In the genomic region with DNA sequence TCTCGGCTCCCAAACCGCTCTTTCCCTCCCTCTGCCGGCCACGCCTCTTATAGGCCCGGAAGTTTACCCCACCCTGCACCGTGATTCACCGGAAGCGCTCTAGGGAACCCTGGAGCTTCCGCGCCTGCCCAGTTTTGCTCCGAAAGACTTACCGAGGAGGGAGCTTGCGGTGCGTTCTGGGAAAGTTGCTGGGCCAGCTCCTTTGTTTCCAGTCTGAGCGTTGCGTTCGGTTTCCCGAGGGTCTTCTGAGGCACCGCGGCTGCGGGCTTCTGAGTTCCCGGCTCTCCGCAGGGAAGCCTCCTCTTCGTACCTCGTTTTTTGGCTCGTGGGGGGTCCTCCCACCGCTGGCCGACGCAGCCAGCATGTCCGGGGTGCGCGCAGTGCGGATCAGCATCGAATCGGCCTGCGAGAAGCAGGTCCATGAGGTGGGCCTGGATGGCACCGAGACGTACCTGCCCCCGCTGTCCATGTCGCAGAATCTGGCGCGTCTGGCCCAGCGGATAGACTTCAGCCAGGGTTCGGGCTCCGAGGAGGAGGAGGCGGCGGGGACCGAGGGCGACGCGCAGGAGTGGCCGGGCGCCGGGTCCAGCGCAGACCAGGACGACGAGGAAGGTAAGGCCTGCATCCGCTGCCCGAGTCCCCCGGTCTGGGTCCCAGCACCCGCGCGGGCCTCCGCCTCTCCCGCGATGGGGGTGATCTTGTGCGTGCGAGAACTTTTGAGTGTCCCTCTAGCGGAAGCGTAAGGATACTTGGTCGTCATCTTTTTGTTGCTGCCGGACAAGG, we compare ENCODE assay signal across 1 cellular context.
TF ChIP-seq lines count a peak whose summit lies in the region.

A gene with protein sequence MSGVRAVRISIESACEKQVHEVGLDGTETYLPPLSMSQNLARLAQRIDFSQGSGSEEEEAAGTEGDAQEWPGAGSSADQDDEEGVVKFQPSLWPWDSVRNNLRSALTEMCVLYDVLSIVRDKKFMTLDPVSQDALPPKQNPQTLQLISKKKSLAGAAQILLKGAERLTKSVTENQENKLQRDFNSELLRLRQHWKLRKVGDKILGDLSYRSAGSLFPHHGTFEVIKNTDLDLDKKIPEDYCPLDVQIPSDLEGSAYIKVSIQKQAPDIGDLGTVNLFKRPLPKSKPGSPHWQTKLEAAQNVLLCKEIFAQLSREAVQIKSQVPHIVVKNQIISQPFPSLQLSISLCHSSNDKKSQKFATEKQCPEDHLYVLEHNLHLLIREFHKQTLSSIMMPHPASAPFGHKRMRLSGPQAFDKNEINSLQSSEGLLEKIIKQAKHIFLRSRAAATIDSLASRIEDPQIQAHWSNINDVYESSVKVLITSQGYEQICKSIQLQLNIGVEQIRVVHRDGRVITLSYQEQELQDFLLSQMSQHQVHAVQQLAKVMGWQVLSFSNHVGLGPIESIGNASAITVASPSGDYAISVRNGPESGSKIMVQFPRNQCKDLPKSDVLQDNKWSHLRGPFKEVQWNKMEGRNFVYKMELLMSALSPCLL (plus strand): TSS at position 131 of the 783 bp plus-strand sequence. CDS start 232 bp downstream, at position 363.

TF ChIP-seq in K562, 482 proteins besides CTCF, POLR2A, EP300 and RAD21 (continued from another document and continues in another):
- TF ChIP-seq, protein P1, sequence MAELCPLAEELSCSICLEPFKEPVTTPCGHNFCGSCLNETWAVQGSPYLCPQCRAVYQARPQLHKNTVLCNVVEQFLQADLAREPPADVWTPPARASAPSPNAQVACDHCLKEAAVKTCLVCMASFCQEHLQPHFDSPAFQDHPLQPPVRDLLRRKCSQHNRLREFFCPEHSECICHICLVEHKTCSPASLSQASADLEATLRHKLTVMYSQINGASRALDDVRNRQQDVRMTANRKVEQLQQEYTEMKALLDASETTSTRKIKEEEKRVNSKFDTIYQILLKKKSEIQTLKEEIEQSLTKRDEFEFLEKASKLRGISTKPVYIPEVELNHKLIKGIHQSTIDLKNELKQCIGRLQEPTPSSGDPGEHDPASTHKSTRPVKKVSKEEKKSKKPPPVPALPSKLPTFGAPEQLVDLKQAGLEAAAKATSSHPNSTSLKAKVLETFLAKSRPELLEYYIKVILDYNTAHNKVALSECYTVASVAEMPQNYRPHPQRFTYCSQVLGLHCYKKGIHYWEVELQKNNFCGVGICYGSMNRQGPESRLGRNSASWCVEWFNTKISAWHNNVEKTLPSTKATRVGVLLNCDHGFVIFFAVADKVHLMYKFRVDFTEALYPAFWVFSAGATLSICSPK (IDR thresholded peaks at IDR 0.05; ENCODE audit: borderline replicate concordance): no peak
- TF ChIP-seq JUND (IDR thresholded peaks at IDR 0.05; ENCODE audit: borderline replicate concordance, low read depth, low read length) (peak; percentile 86), JUND (tag; IDR thresholded peaks at IDR 0.05; ENCODE audit: borderline replicate concordance, low read depth, low read length) (peak; percentile 65; the same call in 1 of the 3 replicates), GTF2A2 (tag; IDR thresholded peaks at IDR 0.05) (no peak), CHCHD3 (CRISPR knock-in tag; IDR thresholded peaks at IDR 0.05) (no peak; the same call in 1 of the 2 replicates), ZNF347 (CRISPR knock-in tag; IDR thresholded peaks at IDR 0.05; ENCODE audit: low read depth) (no peak), ATF7 (IDR thresholded peaks at IDR 0.05) (peak; percentile 40), MITF (IDR thresholded peaks at IDR 0.05) (no peak), ZNF444 (CRISPR knock-in tag; IDR thresholded peaks at IDR 0.05) (no peak), SMAD1 (IDR thresholded peaks at IDR 0.05; ENCODE audit: low read depth, low read length, partially characterized antibody) (peak; percentile 60), RBM17 (IDR thresholded peaks at IDR 0.05; ENCODE audit: borderline replicate concordance, low read depth, low read length) (no peak), ZBTB12 (CRISPR knock-in tag; IDR thresholded peaks at IDR 0.05) (0 out of 2 replicates have a peak, but pooled peaks have one; percentile 4), CBX3 (IDR thresholded peaks at IDR 0.05; ENCODE audit: borderline replicate concordance in 1 of 2, low read length in 2 of 2) (no peak), EHMT2 (IDR thresholded peaks at IDR 0.05) (no peak), TAF1 (IDR thresholded peaks at IDR 0.05; ENCODE audit: control insufficient read depth, extremely low read depth, insufficient read depth, low read length, severe bottlenecking) (peak; percentile 88), CBFB (CRISPR knock-in tag; IDR thresholded peaks at IDR 0.05) (no peak), GATAD2A (IDR thresholded peaks at IDR 0.05) (no peak), YBX1 (IDR thresholded peaks at IDR 0.05) (no peak), HNRNPH1 (optimal IDR thresholded peaks at IDR 0.05; ENCODE audit: low read depth, low read length) (no peak), ZNF584 (CRISPR knock-in tag; IDR thresholded peaks at IDR 0.05; ENCODE audit: low read depth) (no peak), ZNF274 (IDR thresholded peaks at IDR 0.05; ENCODE audit: borderline replicate concordance, low read depth, low read length) (no peak), STAT5B (CRISPR knock-in tag; IDR thresholded peaks at IDR 0.05) (no peak), MTF1 (CRISPR knock-in tag; IDR thresholded peaks at IDR 0.05; ENCODE audit: borderline replicate concordance) (no peak), MAFG (tag; conservative IDR thresholded peaks at IDR 0.05) (no peak), PATZ1 (CRISPR knock-in tag; IDR thresholded peaks at IDR 0.05; ENCODE audit: borderline replicate concordance) (no peak), BHLHE40 (IDR thresholded peaks at IDR 0.05; ENCODE audit: low read length) (no peak), ATF3 (IDR thresholded peaks at IDR 0.05) (peak; percentile 28; the same call in 1 of the 2 replicates), ATF3 (CRISPR knock-in tag; conservative IDR thresholded peaks at IDR 0.05) (no peak; the same call in 1 of the 2 replicates), ZNF778 (CRISPR knock-in tag; IDR thresholded peaks at IDR 0.05) (no peak), ZNF77 (CRISPR knock-in tag; IDR thresholded peaks at IDR 0.05) (no peak), VEZF1 (CRISPR knock-in tag; IDR thresholded peaks at IDR 0.05) (peak; percentile 90), NCOA2 (IDR thresholded peaks at IDR 0.05; ENCODE audit: partially characterized antibody in 2 of 2) (no peak), MED1 (CRISPR knock-in tag; IDR thresholded peaks at IDR 0.05; ENCODE audit: borderline replicate concordance) (no peak), PHF8 (IDR thresholded peaks at IDR 0.05; ENCODE audit: borderline replicate concordance, low read length) (peak; percentile 97; the same call in 1 of the 2 replicates), PURB (CRISPR knock-in tag; IDR thresholded peaks at IDR 0.05; ENCODE audit: low read depth) (no peak), SUPT5H (IDR thresholded peaks at IDR 0.05) (peak; percentile 95), TFE3 (CRISPR knock-in tag; IDR thresholded peaks at IDR 0.05) (no peak), FOXP1 (CRISPR knock-in tag; IDR thresholded peaks at IDR 0.05) (peak; percentile 85; the same call in 1 of the 2 replicates), SP1 (CRISPR knock-in tag; IDR thresholded peaks at IDR 0.05) (peak; percentile 50), CTBP1 (IDR thresholded peaks at IDR 0.05; ENCODE audit: borderline replicate concordance) (peak; percentile 82), NCOA1 (IDR thresholded peaks at IDR 0.05; ENCODE audit: low read depth) (no peak)
- TF ChIP-seq, protein P2, sequence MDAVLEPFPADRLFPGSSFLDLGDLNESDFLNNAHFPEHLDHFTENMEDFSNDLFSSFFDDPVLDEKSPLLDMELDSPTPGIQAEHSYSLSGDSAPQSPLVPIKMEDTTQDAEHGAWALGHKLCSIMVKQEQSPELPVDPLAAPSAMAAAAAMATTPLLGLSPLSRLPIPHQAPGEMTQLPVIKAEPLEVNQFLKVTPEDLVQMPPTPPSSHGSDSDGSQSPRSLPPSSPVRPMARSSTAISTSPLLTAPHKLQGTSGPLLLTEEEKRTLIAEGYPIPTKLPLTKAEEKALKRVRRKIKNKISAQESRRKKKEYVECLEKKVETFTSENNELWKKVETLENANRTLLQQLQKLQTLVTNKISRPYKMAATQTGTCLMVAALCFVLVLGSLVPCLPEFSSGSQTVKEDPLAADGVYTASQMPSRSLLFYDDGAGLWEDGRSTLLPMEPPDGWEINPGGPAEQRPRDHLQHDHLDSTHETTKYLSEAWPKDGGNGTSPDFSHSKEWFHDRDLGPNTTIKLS (IDR thresholded peaks at IDR 0.05; ENCODE audit: borderline replicate concordance, low read depth): peak; percentile 41; the same call in 1 of the 2 replicates
- TF ChIP-seq, protein P3, sequence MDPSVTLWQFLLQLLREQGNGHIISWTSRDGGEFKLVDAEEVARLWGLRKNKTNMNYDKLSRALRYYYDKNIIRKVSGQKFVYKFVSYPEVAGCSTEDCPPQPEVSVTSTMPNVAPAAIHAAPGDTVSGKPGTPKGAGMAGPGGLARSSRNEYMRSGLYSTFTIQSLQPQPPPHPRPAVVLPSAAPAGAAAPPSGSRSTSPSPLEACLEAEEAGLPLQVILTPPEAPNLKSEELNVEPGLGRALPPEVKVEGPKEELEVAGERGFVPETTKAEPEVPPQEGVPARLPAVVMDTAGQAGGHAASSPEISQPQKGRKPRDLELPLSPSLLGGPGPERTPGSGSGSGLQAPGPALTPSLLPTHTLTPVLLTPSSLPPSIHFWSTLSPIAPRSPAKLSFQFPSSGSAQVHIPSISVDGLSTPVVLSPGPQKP (CRISPR knock-in tag; IDR thresholded peaks at IDR 0.05): no peak
